ENCODE assay signal across 12 cellular contexts in genomic region chr18:63213936-63214671, GRCh38.
DNase-seq lines count a peak whose midpoint lies in the region; ATAC-seq, FAIRE-seq and TF ChIP-seq lines count a peak whose summit lies in the region.
"Had no signal": no experiment of that assay in that cellular context is flagged by ENCODE, and none has a peak within 500 bp of the region (broad histone marks: within the 10 kb centered on the region; RNA-seq: fewer than 3 reads in every experiment).

No MANE protein-coding gene starts in this region.

- H3K27ac Mint-ChIP-seq in activated CD4-positive, alpha-beta T cell treated with anti-CD3 and anti-CD28 coated beads for 36 hours: peak overlapping the region; percentile 100
- peak overlapping the region; percentile 77 for H3K27ac Mint-ChIP-seq in astrocyte (ENCODE audit: unreplicated experiment)

- H3K4me2 ChIP-seq in OCI-LY3 (ENCODE audit: low read length) (peak overlapping the region; percentile 5), astrocyte (ENCODE audit: low read length) (no peak overlapping the region), smooth muscle cell (no peak overlapping the region)

- intact Hi-C loops in activated CD4-positive, alpha-beta T cell treated with anti-CD3 and anti-CD28 coated beads for 36 hours (cut with DNase I, micrococcal nuclease): loop anchor here (1.0 to 5.0 kb wide), 8 partner anchors 14 to 367 kb away; partner anchors contain the start of gene BCL2 (in 1 of the 2)
- intact Hi-C loops in spleen (cut with DNase I; ENCODE audit: low total_unique reads): no loop called here

- peak overlapping the region; percentile 43 for H3K4me3 Mint-ChIP-seq in activated CD4-positive, alpha-beta T cell treated with anti-CD3 and anti-CD28 coated beads for 36 hours
- H3K4me3 Mint-ChIP-seq in astrocyte (ENCODE audit: unreplicated experiment): no peak overlapping the region

- no peaks in the 10 kb centered on the region for H3K27me3 ChIP-seq in OCI-LY3 (ENCODE audit: low read depth, low read length)
- H3K27me3 ChIP-seq in astrocyte (ENCODE audit: insufficient read depth, low read length): no peaks in the 10 kb centered on the region
- no peaks in the 10 kb centered on the region for H3K27me3 ChIP-seq in spleen (replicated peaks in 1 of 7)
- H3K27me3 ChIP-seq in smooth muscle cell (ENCODE audit: low read depth): no peaks in the 10 kb centered on the region
- H3K27me3 ChIP-seq: breast epithelium, suprapubic skin had no signal

- H3K27ac ChIP-seq in OCI-LY3 (ENCODE audit: low read length) (peak overlapping the region; percentile 14), astrocyte (ENCODE audit: low read depth, low read length) (no peak overlapping the region), spleen (peak overlapping the region in 5 of 8 donors; percentile 27 to 77 (median 49)), smooth muscle cell (ENCODE audit: low read depth) (no peak overlapping the region)
- H3K27ac ChIP-seq: foreskin keratinocyte, suprapubic skin had no signal

- H3K9ac ChIP-seq in OCI-LY3 (ENCODE audit: low read length) (no peak overlapping the region), astrocyte (ENCODE audit: low read length) (no peak overlapping the region), smooth muscle cell (ENCODE audit: low read depth) (no peak overlapping the region)

- H3K4me1 Mint-ChIP-seq in activated CD4-positive, alpha-beta T cell treated with anti-CD3 and anti-CD28 coated beads for 36 hours: peaks cover 98% of the 10 kb centered on the region
- peaks cover 10% of the 10 kb centered on the region for H3K4me1 Mint-ChIP-seq in astrocyte (ENCODE audit: low read depth, unreplicated experiment)

- no peak for FAIRE-seq in astrocyte (lab: Jason Lieb, UNC)

- H3K9me3 ChIP-seq in OCI-LY3 (ENCODE audit: insufficient read depth, low read length) (no peaks in the 10 kb centered on the region), astrocyte (ENCODE audit: insufficient read depth, low read depth, low read length) (no peaks in the 10 kb centered on the region), spleen (no peaks in the 10 kb centered on the region), smooth muscle cell (replicated peaks; ENCODE audit: low read depth) (no peaks in the 10 kb centered on the region)
- H3K9me3 ChIP-seq: breast epithelium, suprapubic skin had no signal

- peak; percentile 7 for ATAC-seq in activated CD4-positive, alpha-beta T cell treated with anti-CD3 and anti-CD28 coated beads for 36 hours
- ATAC-seq in omental fat pad (ENCODE audit: low FRiP score): no peak
- ATAC-seq: foreskin keratinocyte had no signal

- H3K4me1 ChIP-seq in OCI-LY3 (ENCODE audit: low read length) (peaks cover 81% of the 10 kb centered on the region), astrocyte (ENCODE audit: insufficient read depth, low read length) (no peaks in the 10 kb centered on the region), spleen (peaks cover 9 to 83% (median 66%) of the 10 kb centered on the region in 6 donors), smooth muscle cell (ENCODE audit: low read depth) (no peaks in the 10 kb centered on the region)
- H3K4me1 ChIP-seq: foreskin keratinocyte had no signal

- no peaks in the 10 kb centered on the region for H3K27me3 Mint-ChIP-seq in activated CD4-positive, alpha-beta T cell treated with anti-CD3 and anti-CD28 coated beads for 36 hours
- H3K27me3 Mint-ChIP-seq in astrocyte (ENCODE audit: low read depth, unreplicated experiment): no peaks in the 10 kb centered on the region

- no peak for DNase-seq in activated CD4-positive, alpha-beta T cell treated with anti-CD3 and anti-CD28 coated beads for 36 hours
- DNase-seq in activated CD4-positive, alpha-beta T cell treated with anti-CD3 and anti-CD28 coated beads, Interleukin-2, amount 50 U/mL, for 48 hours: no peak
- no peak for DNase-seq in astrocyte (ENCODE audit: low read depth)
- no peak for DNase-seq in spleen
- DNase-seq in smooth muscle cell (lab: John Stamatoyannopoulos, UW; ENCODE audit: unreplicated experiment): no peak
- no peak for DNase-seq in GDM1 (lab: John Stamatoyannopoulos, UW)
- no peak for DNase-seq in omental fat pad (ENCODE audit: low spot score)
- DNase-seq: foreskin keratinocyte, occipital lobe had no signal

- H3K79me2 ChIP-seq in OCI-LY3 (ENCODE audit: low read length) (peaks cover 98% of the 10 kb centered on the region), astrocyte (ENCODE audit: insufficient read depth, low read length) (no peaks in the 10 kb centered on the region), smooth muscle cell (ENCODE audit: low read depth) (no peaks in the 10 kb centered on the region)

- H2AFZ ChIP-seq in OCI-LY3 (ENCODE audit: low read depth, low read length) (no peak overlapping the region), astrocyte (ENCODE audit: low read depth, low read length) (no peak overlapping the region), smooth muscle cell (ENCODE audit: low read depth) (no peak overlapping the region)

- H3K36me3 ChIP-seq in OCI-LY3 (replicated peaks; ENCODE audit: low read depth, low read length) (peaks cover 39% of the 10 kb centered on the region), astrocyte (ENCODE audit: insufficient read depth, low read length) (no peaks in the 10 kb centered on the region), spleen (no peaks in the 10 kb centered on the region), smooth muscle cell (ENCODE audit: low read depth) (no peaks in the 10 kb centered on the region)
- H3K36me3 ChIP-seq: breast epithelium, suprapubic skin had no signal

- H3K9me3 Mint-ChIP-seq in activated CD4-positive, alpha-beta T cell treated with anti-CD3 and anti-CD28 coated beads for 36 hours (ENCODE audit: low read depth): peaks cover 8% of the 10 kb centered on the region
- peaks cover 4% of the 10 kb centered on the region for H3K9me3 Mint-ChIP-seq in astrocyte (ENCODE audit: unreplicated experiment)

- no peak for TF ChIP-seq POLR2A in spleen (IDR thresholded peaks at IDR 0.05)

- no peaks in the 10 kb centered on the region for H3F3A ChIP-seq in smooth muscle cell (ENCODE audit: low read depth)

- H3K36me3 Mint-ChIP-seq in activated CD4-positive, alpha-beta T cell treated with anti-CD3 and anti-CD28 coated beads for 36 hours (ENCODE audit: low read depth): peaks cover 54% of the 10 kb centered on the region
- no peaks in the 10 kb centered on the region for H3K36me3 Mint-ChIP-seq in astrocyte (ENCODE audit: low read depth, unreplicated experiment)

- CTCF ChIA-PET in activated CD4-positive, alpha-beta T cell treated with anti-CD3 and anti-CD28 coated beads for 36 hours (lab: Charles Lee): interaction anchor here (0.8 to 1.9 kb wide), 9 partner anchors 10 to 110 kb away, joined by 3 to 10 read pairs (median 6); no protein-coding TSS in a partner anchor

- POLR2A ChIA-PET in activated CD4-positive, alpha-beta T cell treated with anti-CD3 and anti-CD28 coated beads for 36 hours (lab: Charles Lee): interaction anchor here (0.6 to 2.5 kb wide), 8 partner anchors 11 to 104 kb away, joined by 3 to 9 read pairs (median 6); no protein-coding TSS in a partner anchor

- WGBS in spleen, 5 donors: 77 to 82% (median 80%) methylated on average over 8 of the region's 8 CpGs
- WGBS in smooth muscle cell (ENCODE audit: low lambda C conversion rate): 94% methylated on average over 8 of the region's 8 CpGs

- TF ChIP-seq CTCF in OCI-LY3 (IDR thresholded peaks at IDR 0.05; ENCODE audit: low read depth, low read length) (no peak), astrocyte (IDR thresholded peaks at IDR 0.05; ENCODE audit: insufficient read depth, low read depth, low read length) (no peak), spleen (IDR thresholded peaks at IDR 0.05 in 8 of 11, conservative IDR thresholded peaks at IDR 0.05 in 3 of 11) (no peak), smooth muscle cell (IDR thresholded peaks at IDR 0.05; ENCODE audit: borderline replicate concordance, insufficient read depth, poor library complexity, severe bottlenecking) (no peak), omental fat pad (IDR thresholded peaks at IDR 0.05) (no peak)

- H4K20me1 ChIP-seq in OCI-LY3 (ENCODE audit: insufficient read depth, low read length) (peaks cover 97% of the 10 kb centered on the region), astrocyte (ENCODE audit: insufficient read depth, low read length) (no peaks in the 10 kb centered on the region), smooth muscle cell (ENCODE audit: low read depth) (no peaks in the 10 kb centered on the region)

- H3K4me3 ChIP-seq in OCI-LY3 (ENCODE audit: low read length) (no peak overlapping the region), astrocyte (ENCODE audit: insufficient read depth, low read depth, low read length) (no peak overlapping the region), spleen (no peak overlapping the region), smooth muscle cell (no peak overlapping the region)
- H3K4me3 ChIP-seq: breast epithelium, suprapubic skin had no signal

Comparison
In these comparisons a context has a peak if more than half of its experiments do, and no peak if none do; other contexts are left out.
1. H3K27ac ChIP-seq: peak in OCI-LY3 (single experiment) and spleen (5 of 8); none in astrocyte (single experiment) and smooth muscle cell (single experiment).